Comparison of ENCODE assay signal across 19 cellular contexts in the genomic region with DNA sequence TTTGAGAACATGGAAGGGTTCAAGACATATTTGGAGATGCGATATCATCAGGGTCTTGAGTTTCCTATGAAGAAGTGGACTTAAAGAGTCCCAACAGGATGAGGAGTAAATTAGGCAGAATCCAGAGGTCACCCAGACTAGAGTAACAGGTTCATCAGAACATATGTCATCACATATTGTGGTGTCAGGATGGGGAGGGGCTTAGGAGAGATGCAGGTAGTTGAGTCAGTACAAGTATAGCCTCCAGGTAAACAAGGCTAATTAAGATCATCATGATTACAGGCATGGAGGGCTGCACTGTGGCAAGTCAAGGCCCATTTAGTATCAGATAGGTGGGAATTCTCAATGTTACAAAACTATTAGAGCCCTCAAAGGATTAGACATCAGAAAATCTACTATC.
DNase-seq lines count a peak whose midpoint lies in the region; ATAC-seq and TF ChIP-seq lines count a peak whose summit lies in the region.
"Had no signal": no experiment of that assay in that cellular context is flagged by ENCODE, and none has a peak within 500 bp of the region (broad histone marks: within the 10 kb centered on the region; RNA-seq: fewer than 3 reads in every experiment).

No MANE protein-coding gene starts in this region.

- H2BK120ac ChIP-seq in trophoblast cell (ENCODE audit: insufficient read depth, low read length, poor library complexity), result no peak overlapping the region

- H3K23ac ChIP-seq in trophoblast cell (ENCODE audit: low read length), result no peak overlapping the region

- no peak overlapping the region for H2BK5ac ChIP-seq in trophoblast cell (ENCODE audit: low read depth, low read length, poor library complexity)

- H3K4me1 ChIP-seq in breast epithelium (no peaks in the 10 kb centered on the region), mammary epithelial cell (ENCODE audit: insufficient read depth, low read length) (peaks cover 17% of the 10 kb centered on the region), trophoblast cell (ENCODE audit: control insufficient read depth in 1 of 2, insufficient read depth in 2 of 2, low read length in 2 of 2) (no peaks in the 10 kb centered on the region)

- H3K27ac Mint-ChIP-seq in MCF 10A (ENCODE audit: low read depth, unreplicated experiment), result no peak overlapping the region
- H3K27ac Mint-ChIP-seq: CD4-positive, CD25-positive, alpha-beta regulatory T cell; CD8-positive, alpha-beta memory T cell; H9 had no signal

- H3K27ac ChIP-seq in breast epithelium (no peak overlapping the region), mammary epithelial cell (ENCODE audit: insufficient read depth, low read depth, low read length) (no peak overlapping the region), trophoblast cell (ENCODE audit: low read depth, low read length) (no peak overlapping the region)
- H3K27ac ChIP-seq: HL-60 had no signal

- H4K12ac ChIP-seq in trophoblast cell (ENCODE audit: low read depth, low read length), result no peak overlapping the region

- TF ChIP-seq CTCF in MCF 10A (IDR thresholded peaks at IDR 0.05; ENCODE audit: unreplicated experiment) (no peak), breast epithelium (IDR thresholded peaks at IDR 0.05) (no peak), mammary epithelial cell (conservative IDR thresholded peaks at IDR 0.05 in 1 of 2, IDR thresholded peaks at IDR 0.05 in 1 of 2; ENCODE audit: extremely low read depth in 1 of 2, insufficient read depth in 1 of 2, low read depth in 1 of 2, low read length in 2 of 2) (no peak)

- H3K4me2 ChIP-seq in mammary epithelial cell (ENCODE audit: insufficient read depth, low read depth, low read length), result no peak overlapping the region
- no peak overlapping the region for H3K4me2 ChIP-seq in trophoblast cell (ENCODE audit: low read length)

- POLR2A ChIA-PET in MCF 10A (lab: Yijun Ruan, JAX), result no interaction called here

- in situ Hi-C loops in mammary epithelial cell (cut with MboI; ENCODE audit: low sequenced_read_pairs in 2 of 2), result no loop called here

- H2AFZ ChIP-seq in mammary epithelial cell (ENCODE audit: low read depth, low read length) (no peak overlapping the region), trophoblast cell (ENCODE audit: insufficient read depth, low read length, poor library complexity) (no peak overlapping the region)

- no peaks in the 10 kb centered on the region for H3K36me3 Mint-ChIP-seq in MCF 10A (ENCODE audit: insufficient read depth, unreplicated experiment)
- H3K36me3 Mint-ChIP-seq: CD4-positive, CD25-positive, alpha-beta regulatory T cell; CD8-positive, alpha-beta memory T cell had no signal

- DNase-seq in MCF 10A (ENCODE audit: unreplicated experiment), result peak; percentile 4
- no peak for DNase-seq in breast epithelium (ENCODE audit: low spot score in 2 of 2)
- DNase-seq in mammary epithelial cell, result peak; percentile 50
- peak; percentile 28 to 60 for DNase-seq in trophoblast cell
- DNase-seq in left colon, result no peak
- no peak for DNase-seq in activated CD4-positive, alpha-beta T cell treated with anti-CD3 and anti-CD28 coated beads, Interleukin-2, amount 50 U/mL, for 1 hour
- DNase-seq: ACHN; BE2C; C1 segment of cervical spinal cord; CD4-positive, CD25-positive, alpha-beta regulatory T cell; CD8-positive, alpha-beta memory T cell; COR-L47; DMS 273 treated with DMSO at 0.1 percent for 48 hours; DMS79; GDM1; H9 had no signal

- intact Hi-C loops in MCF 10A (cut with micrococcal nuclease), result no loop called here
- intact Hi-C loops in breast epithelium (cut with DNase I; ENCODE audit: low total_unique reads), result no loop called here
- intact Hi-C loops in mammary epithelial cell (cut with micrococcal nuclease), result no loop called here
- intact Hi-C loops in left colon (cut with DNase I, micrococcal nuclease), result no loop called here

- H4K20me1 ChIP-seq in mammary epithelial cell (ENCODE audit: insufficient read depth, low read length), result no peaks in the 10 kb centered on the region

- no peak overlapping the region for H3K4me3 ChIP-seq in breast epithelium
- no peak overlapping the region for H3K4me3 ChIP-seq in mammary epithelial cell (replicated peaks in 1 of 3; ENCODE audit: insufficient read depth in 1 of 3, low read depth in 2 of 3, low read length in 3 of 3)
- H3K4me3 ChIP-seq in trophoblast cell (ENCODE audit: low read depth, low read length), result no peak overlapping the region

- ATAC-seq in esophagus mucosa, result peak; percentile 94
- ATAC-seq in HG03354 (IDR thresholded peaks at IDR 0.05; ENCODE audit: poor library complexity, severe bottlenecking, unreplicated experiment), result no peak
- no peak for ATAC-seq in left colon

- no peak overlapping the region for H3K18ac ChIP-seq in trophoblast cell (ENCODE audit: low read length)

- no peaks in the 10 kb centered on the region for H3K9me3 Mint-ChIP-seq in MCF 10A (ENCODE audit: unreplicated experiment)
- H3K9me3 Mint-ChIP-seq: CD8-positive, alpha-beta memory T cell; H9 had no signal

- no peak for TF ChIP-seq POLR2A in breast epithelium (IDR thresholded peaks at IDR 0.05)

- no peaks in the 10 kb centered on the region for H3K9me3 ChIP-seq in breast epithelium
- no peaks in the 10 kb centered on the region for H3K9me3 ChIP-seq in mammary epithelial cell (replicated peaks; ENCODE audit: insufficient read depth, low read length)
- no peaks in the 10 kb centered on the region for H3K9me3 ChIP-seq in trophoblast cell (ENCODE audit: insufficient read depth, low read depth, low read length)
- H3K9me3 ChIP-seq: BE2C had no signal

- H2BK12ac ChIP-seq in trophoblast cell (ENCODE audit: low read length), result no peak overlapping the region

- H3K4ac ChIP-seq in trophoblast cell (ENCODE audit: low read depth, low read length), result no peak overlapping the region

- H3K4me1 Mint-ChIP-seq in MCF 10A (ENCODE audit: insufficient read depth, unreplicated experiment), result no peaks in the 10 kb centered on the region
- H3K4me1 Mint-ChIP-seq: CD4-positive, CD25-positive, alpha-beta regulatory T cell; CD8-positive, alpha-beta memory T cell; H9 had no signal

- no peaks in the 10 kb centered on the region for H3K27me3 Mint-ChIP-seq in MCF 10A (ENCODE audit: insufficient read depth, unreplicated experiment)
- H3K27me3 Mint-ChIP-seq: CD4-positive, CD25-positive, alpha-beta regulatory T cell had no signal

- no peak overlapping the region for H3K9ac ChIP-seq in mammary epithelial cell (ENCODE audit: insufficient read depth, low read length)
- H3K9ac ChIP-seq in trophoblast cell (ENCODE audit: low read length), result no peak overlapping the region

- no peak overlapping the region for H2AK5ac ChIP-seq in trophoblast cell (ENCODE audit: low read length)

- 100% methylated on average over 1 of the region's 1 CpG for WGBS in mammary epithelial cell (ENCODE audit: low coverage, missing lambda C conversion rate)
- WGBS in trophoblast cell (ENCODE audit: extremely low coverage, insufficient coverage, insufficient read length), result no CpG with 5 or more reads among the region's 1 CpG

- H3K79me1 ChIP-seq in trophoblast cell (ENCODE audit: low read length), result no peaks in the 10 kb centered on the region

- H3K36me3 ChIP-seq in breast epithelium (no peaks in the 10 kb centered on the region), mammary epithelial cell (ENCODE audit: insufficient read depth, low read length) (no peaks in the 10 kb centered on the region), trophoblast cell (ENCODE audit: control insufficient read depth in 1 of 2, insufficient read depth in 2 of 2, low read length in 2 of 2) (no peaks in the 10 kb centered on the region)
- H3K36me3 ChIP-seq: BE2C had no signal

- H3K27me3 ChIP-seq in breast epithelium (no peaks in the 10 kb centered on the region), mammary epithelial cell (ENCODE audit: insufficient read depth, low read length) (no peaks in the 10 kb centered on the region), trophoblast cell (ENCODE audit: insufficient read depth, low read length) (no peaks in the 10 kb centered on the region)
- H3K27me3 ChIP-seq: BE2C had no signal

- no peak overlapping the region for H4K91ac ChIP-seq in trophoblast cell (ENCODE audit: low read depth, low read length)

- CTCF ChIA-PET in MCF 10A (lab: Yijun Ruan, JAX), result interaction anchor here (0.6 kb wide), 1 partner anchor 10 kb away, joined by 3 read pairs; no protein-coding TSS in a partner anchor
- CTCF ChIA-PET in mammary epithelial cell (lab: Charles Lee; ENCODE audit: low non-redundant PET), result no interaction called here

- BruUV-seq in MCF 10A (replicated peaks; lab: Mats Ljungman, UMichigan) (no TSS peak), mammary epithelial cell (replicated peaks; lab: Mats Ljungman, UMichigan) (no TSS peak)

- dilution Hi-C loops in mammary epithelial cell (cut with HindIII; ENCODE audit: low sequenced_read_pairs), result no loop called here

- H3K4me3 Mint-ChIP-seq in MCF 10A (ENCODE audit: unreplicated experiment), result no peak overlapping the region
- H3K4me3 Mint-ChIP-seq: CD4-positive, CD25-positive, alpha-beta regulatory T cell; CD8-positive, alpha-beta memory T cell; H9 had no signal

- H4K8ac ChIP-seq in trophoblast cell (ENCODE audit: low read depth, low read length), result no peak overlapping the region

- no peak overlapping the region for H3K14ac ChIP-seq in trophoblast cell (ENCODE audit: low read length)

- H3K79me2 ChIP-seq in mammary epithelial cell (ENCODE audit: insufficient read depth, low read length) (no peaks in the 10 kb centered on the region), trophoblast cell (ENCODE audit: control insufficient read depth, insufficient read depth, low read length, poor library complexity) (no peaks in the 10 kb centered on the region)

Comparison
In these comparisons a context has a peak if more than half of its experiments do, and no peak if none do; other contexts are left out.
1. DNase-seq: peak in MCF 10A (single experiment), mammary epithelial cell (single experiment) and trophoblast cell (2 of 2); none in breast epithelium (0 of 2), left colon (0 of 2) and activated CD4-positive, alpha-beta T cell treated with anti-CD3 and anti-CD28 coated beads, Interleukin-2, amount 50 U/mL, for 1 hour (single experiment).